ENCODE assay signal across 8 cellular contexts in the genomic region with DNA sequence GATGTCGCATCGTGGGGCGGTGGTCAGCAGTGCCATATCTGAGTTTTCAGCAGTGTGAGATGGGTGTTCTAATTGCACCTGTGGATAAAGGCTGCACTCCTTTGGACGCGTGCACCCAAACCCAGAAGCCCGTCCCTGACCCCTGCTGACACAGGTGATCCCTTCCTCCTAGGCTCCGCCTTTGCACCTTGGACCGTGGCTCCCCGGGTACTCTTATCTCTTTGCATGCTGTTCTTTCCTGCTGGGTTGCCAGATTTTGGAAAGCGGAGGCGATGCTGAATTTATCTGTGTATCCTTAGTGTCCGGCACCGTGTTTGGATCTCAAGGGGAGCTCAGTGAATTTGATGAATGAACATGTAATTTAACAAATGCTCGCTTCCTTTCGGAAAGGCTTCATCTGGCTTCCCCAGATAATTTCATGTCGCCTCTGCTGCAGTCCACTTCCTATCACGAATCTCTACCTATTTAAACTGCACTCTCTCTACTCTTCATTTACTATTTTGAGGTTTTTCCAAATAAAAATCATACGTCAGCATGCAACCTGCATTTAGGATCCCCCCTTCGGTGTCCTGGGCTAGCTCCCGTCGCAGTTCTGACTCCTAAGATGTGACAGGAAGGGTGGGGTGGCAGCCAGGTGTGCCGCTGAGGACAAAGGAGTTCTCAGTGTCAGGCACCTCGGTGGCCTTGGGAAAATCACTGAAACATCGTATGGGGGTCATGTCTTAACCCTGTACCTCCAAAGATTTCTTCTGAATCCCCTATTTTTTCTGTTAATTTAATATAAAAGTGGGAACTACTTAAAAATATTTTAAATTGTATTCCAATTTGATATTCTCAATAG. TPM values are rescaled to one million over a fixed set of nuclear protein-coding genes. Genes with fewer than 3 reads are reported as not detected.
DNase-seq lines count a peak whose midpoint lies in the region; ATAC-seq and TF ChIP-seq lines count a peak whose summit lies in the region.

No MANE protein-coding gene starts in this region.

- H2BK120ac ChIP-seq in mesenchymal stem cell (ENCODE audit: low read depth, low read length), result no peak overlapping the region

- intact Hi-C loops in Panc1 (cut with micrococcal nuclease; ENCODE audit: unreplicated experiment), result loop anchor here (2.0 to 5.0 kb wide), 3 partner anchors 19 to 401 kb away; partner anchors contain the start of gene TNFAIP3
- intact Hi-C loops in dendritic cell treated with granulocyte-macrophage colony-stimulating factor and Interleukin-4, amounts not matched to agents 40 ng/mL and 50 ng/mL, for 4 days (cut with micrococcal nuclease), result loop anchor here (5.0 kb wide), 2 partner anchors 401 to 446 kb away; no protein-coding TSS in a partner anchor

- peak overlapping the region in 1 of 2 experiments; percentile 67 for H3K18ac ChIP-seq in mesenchymal stem cell (ENCODE audit: low read depth in 1 of 2, low read length in 2 of 2)

- peak overlapping the region; percentile 96 for H3K27ac ChIP-seq in Panc1 (ENCODE audit: low read length)
- no peak overlapping the region for H3K27ac ChIP-seq in mesenchymal stem cell (ENCODE audit: low read length, poor library complexity, severe bottlenecking)

- no peak overlapping the region for H2BK15ac ChIP-seq in mesenchymal stem cell (ENCODE audit: low read depth, poor library complexity, severe bottlenecking)

- H3K9me3 ChIP-seq in Panc1 (ENCODE audit: control insufficient read depth, insufficient read depth, low read depth, low read length) (no peaks in the 10 kb centered on the region), mesenchymal stem cell (ENCODE audit: control insufficient read depth, low read length) (no peaks in the 10 kb centered on the region)

- H3K36me3 Mint-ChIP-seq in dendritic cell treated with granulocyte-macrophage colony-stimulating factor and Interleukin-4, amounts not matched to agents 40 ng/mL and 50 ng/mL, for 4 days (ENCODE audit: low read depth), result no peaks in the 10 kb centered on the region
- peaks cover 6% of the 10 kb centered on the region for H3K36me3 Mint-ChIP-seq in type B pancreatic cell

- no peak for TF ChIP-seq CTCF in GM12864 (IDR thresholded peaks at IDR 0.05; ENCODE audit: low read depth, low read length, missing control alignments)
- TF ChIP-seq CTCF in Panc1 (IDR thresholded peaks at IDR 0.05), result peak; percentile 26
- no peak for TF ChIP-seq CTCF in type B pancreatic cell (conservative IDR thresholded peaks at IDR 0.05)

- DNase-seq in GM12864 (ENCODE audit: low read depth), result no peak
- DNase-seq in Panc1 (ENCODE audit: low read depth, low spot score), result no peak
- no peak for DNase-seq in mesenchymal stem cell
- no peak for DNase-seq in type B pancreatic cell (ENCODE audit: extremely low spot score, unreplicated experiment)
- no peak for DNase-seq in hippocampal formation (lab: John Stamatoyannopoulos, UW)

- H3K27me3 Mint-ChIP-seq in dendritic cell treated with granulocyte-macrophage colony-stimulating factor and Interleukin-4, amounts not matched to agents 40 ng/mL and 50 ng/mL, for 4 days, result peaks cover 55% of the 10 kb centered on the region
- H3K27me3 Mint-ChIP-seq in type B pancreatic cell, result peaks cover 32% of the 10 kb centered on the region

- POLR2A ChIA-PET in Panc1 (lab: Charles Lee), result no interaction called here

- H3K4me1 Mint-ChIP-seq in dendritic cell treated with granulocyte-macrophage colony-stimulating factor and Interleukin-4, amounts not matched to agents 40 ng/mL and 50 ng/mL, for 4 days (ENCODE audit: low read depth), result peaks cover 16% of the 10 kb centered on the region
- peaks cover 18% of the 10 kb centered on the region for H3K4me1 Mint-ChIP-seq in type B pancreatic cell (ENCODE audit: unreplicated experiment)

- WGBS in mesenchymal stem cell, result 7% methylated on average over 22 of the region's 24 CpGs

- H2BK12ac ChIP-seq in mesenchymal stem cell (ENCODE audit: low read length in 2 of 2), result peak overlapping the region in 1 of 2 experiments; percentile 72

- H3K27me3 ChIP-seq in Panc1 (ENCODE audit: control insufficient read depth, insufficient read depth, low read length) (no peaks in the 10 kb centered on the region), mesenchymal stem cell (ENCODE audit: control insufficient read depth in 1 of 2, insufficient read depth in 1 of 2, low read length in 2 of 2) (peaks cover 0 to 5% of the 10 kb centered on the region in 2 experiments)

- H3K36me3 ChIP-seq in Panc1 (ENCODE audit: control insufficient read depth, insufficient read depth, low read length), result peaks cover 12% of the 10 kb centered on the region
- no peaks in the 10 kb centered on the region for H3K36me3 ChIP-seq in mesenchymal stem cell (ENCODE audit: control insufficient read depth in 1 of 2, insufficient read depth in 2 of 2, low read depth in 1 of 2, low read length in 2 of 2)

- peak overlapping the region; percentile 86 for H2AFZ ChIP-seq in mesenchymal stem cell (ENCODE audit: low read depth, low read length)

- H3K4me3 Mint-ChIP-seq in dendritic cell treated with granulocyte-macrophage colony-stimulating factor and Interleukin-4, amounts not matched to agents 40 ng/mL and 50 ng/mL, for 4 days, result peak overlapping the region; percentile 58
- peak overlapping the region; percentile 93 for H3K4me3 Mint-ChIP-seq in type B pancreatic cell

- no peak overlapping the region for H2AK5ac ChIP-seq in mesenchymal stem cell (ENCODE audit: low read length, severe bottlenecking)

- no peak overlapping the region for H3K27ac Mint-ChIP-seq in dendritic cell treated with granulocyte-macrophage colony-stimulating factor and Interleukin-4, amounts not matched to agents 40 ng/mL and 50 ng/mL, for 4 days
- H3K27ac Mint-ChIP-seq in type B pancreatic cell, result peak overlapping the region; percentile 99

- H3K4me2 ChIP-seq in mesenchymal stem cell (ENCODE audit: low read length, poor library complexity, severe bottlenecking), result peak overlapping the region; percentile 90

- ATAC-seq in HG02763 (IDR thresholded peaks at IDR 0.05; ENCODE audit: unreplicated experiment), result peak; percentile 23
- ATAC-seq in Panc1, result peak; percentile 64
- ATAC-seq in HG03039 (IDR thresholded peaks at IDR 0.05; ENCODE audit: unreplicated experiment), result no peak

- H3K23ac ChIP-seq in mesenchymal stem cell (ENCODE audit: low read length in 2 of 2), result peak overlapping the region in 1 of 2 experiments; percentile 85

- peak overlapping the region in 1 of 2 experiments; percentile 50 for H3K4ac ChIP-seq in mesenchymal stem cell (ENCODE audit: low read depth in 1 of 2, low read length in 2 of 2)

- H4K8ac ChIP-seq in mesenchymal stem cell (ENCODE audit: low read length), result no peak overlapping the region

- peak overlapping the region in 1 of 2 experiments; percentile 36 for H3K14ac ChIP-seq in mesenchymal stem cell (ENCODE audit: low read length in 2 of 2)

- no peak overlapping the region for H2BK5ac ChIP-seq in mesenchymal stem cell (ENCODE audit: low read depth, low read length, poor library complexity, severe bottlenecking)

- no peaks in the 10 kb centered on the region for H3K9me3 Mint-ChIP-seq in dendritic cell treated with granulocyte-macrophage colony-stimulating factor and Interleukin-4, amounts not matched to agents 40 ng/mL and 50 ng/mL, for 4 days
- no peaks in the 10 kb centered on the region for H3K9me3 Mint-ChIP-seq in type B pancreatic cell

- H3K79me1 ChIP-seq in mesenchymal stem cell (replicated peaks; ENCODE audit: low read length, poor library complexity, severe bottlenecking), result no peaks in the 10 kb centered on the region

- BruUV-seq in Panc1 (replicated peaks; lab: Mats Ljungman, UMichigan), result TSS peak; percentile 80

- in situ Hi-C loops in Panc1 (cut with HindIII; ENCODE audit: low pct_unique_long_range_greater_than_20kb, low sequenced_read_pairs), result no loop called here

- CTCF ChIA-PET in Panc1 (lab: Charles Lee), result interaction anchor here (0.6 to 2.1 kb wide), 5 partner anchors 101 to 1673 kb away, joined by 4 to 15 read pairs (median 5); no protein-coding TSS in a partner anchor

- H3K4me3 ChIP-seq in GM12864 (ENCODE audit: low read depth, low read length), result peak overlapping the region; percentile 58
- H3K4me3 ChIP-seq in Panc1 (ENCODE audit: low read depth in 2 of 2, low read length in 2 of 2), result peak overlapping the region; percentile 87 to 90
- peak overlapping the region; percentile 83 to 97 for H3K4me3 ChIP-seq in mesenchymal stem cell (ENCODE audit: insufficient read depth in 1 of 2, low read depth in 1 of 2, low read length in 2 of 2)

- peak overlapping the region; percentile 91 for H3K9ac ChIP-seq in mesenchymal stem cell (ENCODE audit: low read length)

- H3K4me1 ChIP-seq in Panc1 (ENCODE audit: control insufficient read depth, insufficient read depth, low read length), result peaks cover 19% of the 10 kb centered on the region
- H3K4me1 ChIP-seq in mesenchymal stem cell (ENCODE audit: control insufficient read depth, insufficient read depth, low read depth, low read length), result peaks cover 5% of the 10 kb centered on the region

- no peak overlapping the region for H4K91ac ChIP-seq in mesenchymal stem cell (ENCODE audit: low read length)

RNA-seq across cellular contexts. Expression of gene PERP, which starts 0.8 kb away (rescaled TPM):
- total RNA-seq in Panc1 (2021; ENCODE audit: unreplicated experiment) (348 TPM), type B pancreatic cell (ENCODE audit: low replicate concordance) (86.8 and 293 TPM in 2 replicates)
- polyA plus RNA-seq in Panc1 (2012; ENCODE audit: insufficient read length), result 249 TPM
- polyA plus RNA-seq in mesenchymal stem cell (2013, experiment 1 of 2), result 54.7 TPM
- polyA plus RNA-seq in mesenchymal stem cell (2013, experiment 2 of 2), result 58.3 TPM

RNA-seq across cellular contexts. Expression of gene ARFGEF3, which starts 53.8 kb away (rescaled TPM):
- 1.5 TPM for total RNA-seq in Panc1 (2021; ENCODE audit: unreplicated experiment)
- 0.48 TPM for polyA plus RNA-seq in Panc1 (2012; ENCODE audit: insufficient read length)
- 0.62 TPM for polyA plus RNA-seq in mesenchymal stem cell (2013, experiment 1 of 2)
- 0.59 TPM for polyA plus RNA-seq in mesenchymal stem cell (2013, experiment 2 of 2)
- 24.0 and 31.7 TPM in 2 replicates for total RNA-seq in type B pancreatic cell (ENCODE audit: low replicate concordance)
